1 cellular context compared by ENCODE assay signal in the genomic region with DNA sequence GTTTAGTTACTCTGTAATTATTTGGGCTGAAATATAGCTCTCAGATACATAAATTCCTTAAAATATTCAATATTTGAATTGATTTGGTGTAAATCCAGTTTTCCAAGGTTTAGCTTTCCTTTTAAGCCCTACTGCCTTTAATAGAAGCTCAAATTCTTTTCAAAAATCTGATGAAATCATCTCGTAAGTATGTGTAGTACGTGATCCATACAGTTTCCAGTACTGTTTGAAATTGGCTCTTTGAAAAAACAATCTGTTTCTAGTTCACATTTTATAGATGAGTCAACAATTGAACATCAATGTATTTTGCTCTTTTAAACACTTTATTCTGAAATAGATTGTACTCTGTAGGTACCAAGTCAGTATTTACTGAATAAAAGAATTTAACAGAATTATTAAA.
TF ChIP-seq lines count a peak whose summit lies in the region.

No MANE protein-coding gene starts in this region.

TF ChIP-seq in IMR-90, 13 proteins besides CTCF, POLR2A, EP300 and RAD21 (continued from another document):
- TF ChIP-seq, protein P1, sequence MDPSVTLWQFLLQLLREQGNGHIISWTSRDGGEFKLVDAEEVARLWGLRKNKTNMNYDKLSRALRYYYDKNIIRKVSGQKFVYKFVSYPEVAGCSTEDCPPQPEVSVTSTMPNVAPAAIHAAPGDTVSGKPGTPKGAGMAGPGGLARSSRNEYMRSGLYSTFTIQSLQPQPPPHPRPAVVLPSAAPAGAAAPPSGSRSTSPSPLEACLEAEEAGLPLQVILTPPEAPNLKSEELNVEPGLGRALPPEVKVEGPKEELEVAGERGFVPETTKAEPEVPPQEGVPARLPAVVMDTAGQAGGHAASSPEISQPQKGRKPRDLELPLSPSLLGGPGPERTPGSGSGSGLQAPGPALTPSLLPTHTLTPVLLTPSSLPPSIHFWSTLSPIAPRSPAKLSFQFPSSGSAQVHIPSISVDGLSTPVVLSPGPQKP (IDR thresholded peaks at IDR 0.05; ENCODE audit: borderline replicate concordance, low read depth, low read length): no peak
- TF ChIP-seq SMC3 (IDR thresholded peaks at IDR 0.05; ENCODE audit: low read depth, low read length) (no peak), RFX5 (IDR thresholded peaks at IDR 0.05; ENCODE audit: low read depth, low read length) (no peak), MXI1 (IDR thresholded peaks at IDR 0.05; ENCODE audit: borderline replicate concordance, low read depth, low read length) (no peak), BHLHE40 (IDR thresholded peaks at IDR 0.05; ENCODE audit: low read depth, low read length) (no peak), FOS (IDR thresholded peaks at IDR 0.05; ENCODE audit: low read depth, low read length) (no peak), MAFK (IDR thresholded peaks at IDR 0.05; ENCODE audit: low read depth, low read length) (no peak), MAZ (IDR thresholded peaks at IDR 0.05; ENCODE audit: borderline replicate concordance, low read depth, low read length) (no peak)
- TF ChIP-seq, protein P2, sequence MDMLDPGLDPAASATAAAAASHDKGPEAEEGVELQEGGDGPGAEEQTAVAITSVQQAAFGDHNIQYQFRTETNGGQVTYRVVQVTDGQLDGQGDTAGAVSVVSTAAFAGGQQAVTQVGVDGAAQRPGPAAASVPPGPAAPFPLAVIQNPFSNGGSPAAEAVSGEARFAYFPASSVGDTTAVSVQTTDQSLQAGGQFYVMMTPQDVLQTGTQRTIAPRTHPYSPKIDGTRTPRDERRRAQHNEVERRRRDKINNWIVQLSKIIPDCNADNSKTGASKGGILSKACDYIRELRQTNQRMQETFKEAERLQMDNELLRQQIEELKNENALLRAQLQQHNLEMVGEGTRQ (IDR thresholded peaks at IDR 0.05; ENCODE audit: low read depth, low read length): no peak
TF ChIP-seq in IMR-90: peak in this region for 0.
